8 cellular contexts compared by ENCODE assay signal in genomic region chr9:106861585-106862114, GRCh38. TPM values are rescaled to one million over a fixed set of nuclear protein-coding genes. Genes with fewer than 3 reads are reported as not detected.
DNase-seq lines count a peak whose midpoint lies in the region; ATAC-seq and TF ChIP-seq lines count a peak whose summit lies in the region.

No MANE protein-coding gene starts in this region.

- H3K9me3 ChIP-seq in esophagus (ENCODE audit: control insufficient read depth in 2 of 2, insufficient read depth in 1 of 2, low read depth in 1 of 2, low read length in 1 of 2) = no peaks in the 10 kb centered on the region
- H3K9me3 ChIP-seq in neural cell (ENCODE audit: low read length) = no peaks in the 10 kb centered on the region
- no peaks in the 10 kb centered on the region for H3K9me3 ChIP-seq in CD8-positive, alpha-beta T cell (ENCODE audit: low read length)

- H2AFZ ChIP-seq in neural cell (ENCODE audit: low read depth, low read length) = no peak overlapping the region

- ATAC-seq in CD8-positive, alpha-beta T cell = no peak
- ATAC-seq in HG02759 (IDR thresholded peaks at IDR 0.05; ENCODE audit: unreplicated experiment) (no peak), HG03520 (IDR thresholded peaks at IDR 0.05; ENCODE audit: unreplicated experiment) (no peak)

- TF ChIP-seq CTCF in AG04449 (IDR thresholded peaks at IDR 0.05; ENCODE audit: insufficient read depth, low read length, missing control alignments) (no peak), LNCaP clone FGC (IDR thresholded peaks at IDR 0.05; ENCODE audit: control insufficient read depth, extremely low read depth, insufficient read depth) (no peak), neural cell (IDR thresholded peaks at IDR 0.05; ENCODE audit: poor library complexity, severe bottlenecking) (no peak)
- no peak for TF ChIP-seq CTCF in CD8-positive, alpha-beta T cell (IDR thresholded peaks at IDR 0.05)

- CTCF ChIA-PET in AG04449 (lab: Yijun Ruan, JAX) = interaction anchor here (0.7 to 2.2 kb wide), 8 partner anchors 19 to 1019 kb away, joined by 3 to 11 read pairs (median 3); no protein-coding TSS in a partner anchor
- CTCF ChIA-PET in CD8-positive, alpha-beta T cell (lab: Charles Lee) = no interaction called here

- no peaks in the 10 kb centered on the region for H3K4me1 ChIP-seq in esophagus (ENCODE audit: control insufficient read depth in 2 of 2, insufficient read depth in 2 of 2, low read length in 1 of 2)
- peaks cover 10% of the 10 kb centered on the region for H3K4me1 ChIP-seq in CD8-positive, alpha-beta T cell (ENCODE audit: insufficient read depth, low read length)

- TF ChIP-seq EP300 in neural cell (conservative IDR thresholded peaks at IDR 0.05; ENCODE audit: poor library complexity, severe bottlenecking) = no peak

- H3K27ac Mint-ChIP-seq in CD8-positive, alpha-beta T cell = no peak overlapping the region

- H3F3A ChIP-seq in neural cell (ENCODE audit: insufficient read depth, low read length, poor library complexity, severe bottlenecking) = peaks cover 25% of the 10 kb centered on the region

- TF ChIP-seq RAD21 in neural cell (conservative IDR thresholded peaks at IDR 0.05) = no peak

- H3K27ac ChIP-seq in esophagus (ENCODE audit: low read depth in 2 of 2, low read length in 1 of 2) (peak overlapping the region; percentile 53 to 65), neural cell (ENCODE audit: low read length) (peak overlapping the region; percentile 94)
- H3K27ac ChIP-seq in CD8-positive, alpha-beta T cell (ENCODE audit: low read depth, low read length) = no peak overlapping the region

- H3K9ac ChIP-seq in neural cell (ENCODE audit: low read length) = peak overlapping the region; percentile 89

- H4K20me1 ChIP-seq in neural cell (ENCODE audit: insufficient read depth) = no peaks in the 10 kb centered on the region

- peaks cover 33% of the 10 kb centered on the region for H3K79me2 ChIP-seq in neural cell (replicated peaks; ENCODE audit: insufficient read depth, low read length)

- H3K4me1 Mint-ChIP-seq in CD8-positive, alpha-beta T cell (ENCODE audit: low read depth) = peaks cover 22% of the 10 kb centered on the region

- DNase-seq in AG04449 (ENCODE audit: low read depth, low spot score) (no peak), LNCaP clone FGC (ENCODE audit: low read depth) (no peak), GM19238 (ENCODE audit: insufficient read length, low spot score) (no peak)
- no peak for DNase-seq in CD8-positive, alpha-beta T cell

- no peaks in the 10 kb centered on the region for H3K9me2 ChIP-seq in neural cell (ENCODE audit: insufficient read depth, low read length)

- H3K36me3 ChIP-seq in esophagus (ENCODE audit: control insufficient read depth in 2 of 2, insufficient read depth in 2 of 2, low read length in 1 of 2) (no peaks in the 10 kb centered on the region), neural cell (ENCODE audit: insufficient read depth, low read length) (no peaks in the 10 kb centered on the region)
- H3K36me3 ChIP-seq in CD8-positive, alpha-beta T cell (ENCODE audit: insufficient read depth, low read length) = no peaks in the 10 kb centered on the region

- POLR2A ChIA-PET in AG04449 (lab: Yijun Ruan, JAX) = no interaction called here
- POLR2A ChIA-PET in CD8-positive, alpha-beta T cell (lab: Charles Lee) = no interaction called here

- WGBS in esophagus, 2 donors = 1 to 2% methylated on average over 15 of the region's 15 CpGs

- intact Hi-C loops in CD8-positive, alpha-beta T cell (cut with DNase I, micrococcal nuclease) = no loop called here

- peaks cover 68% of the 10 kb centered on the region for H3K27me3 Mint-ChIP-seq in CD8-positive, alpha-beta T cell (ENCODE audit: low read depth)

- H3K4me3 Mint-ChIP-seq in CD8-positive, alpha-beta T cell = no peak overlapping the region

- no peaks in the 10 kb centered on the region for H3K27me3 ChIP-seq in esophagus (ENCODE audit: control insufficient read depth in 1 of 2, insufficient read depth in 2 of 2, low read length in 2 of 2)
- H3K27me3 ChIP-seq in neural cell (ENCODE audit: insufficient read depth, low read depth, low read length) = peaks cover 12% of the 10 kb centered on the region
- peaks cover 13% of the 10 kb centered on the region for H3K27me3 ChIP-seq in CD8-positive, alpha-beta T cell (ENCODE audit: insufficient read depth, low read length)

- H3K4me2 ChIP-seq in neural cell (ENCODE audit: low read length) = peak overlapping the region; percentile 78

- peak overlapping the region; percentile 82 for H3K4me3 ChIP-seq in AG04449 (ENCODE audit: low read depth, low read length)
- peak overlapping the region; percentile 53 for H3K4me3 ChIP-seq in LNCaP clone FGC (ENCODE audit: low read depth, low read length)
- peak overlapping the region; percentile 83 to 97 for H3K4me3 ChIP-seq in esophagus (ENCODE audit: low read depth in 1 of 2, low read length in 2 of 2)
- peak overlapping the region; percentile 85 for H3K4me3 ChIP-seq in neural cell (ENCODE audit: low read length)
- H3K4me3 ChIP-seq in CD8-positive, alpha-beta T cell (ENCODE audit: low read depth, low read length) = no peak overlapping the region

- H3K9me3 Mint-ChIP-seq in CD8-positive, alpha-beta T cell = no peaks in the 10 kb centered on the region

- H3K36me3 Mint-ChIP-seq in CD8-positive, alpha-beta T cell = no peaks in the 10 kb centered on the region

TF ChIP-seq in neural cell, 6 proteins besides CTCF, POLR2A, EP300 and RAD21:
- TF ChIP-seq MXI1 (conservative IDR thresholded peaks at IDR 0.05; ENCODE audit: poor library complexity, severe bottlenecking) (no peak), REST (IDR thresholded peaks at IDR 0.05; ENCODE audit: borderline replicate concordance) (no peak), POLR2AphosphoS5 (IDR thresholded peaks at IDR 0.05) (no peak), EZH2 (IDR thresholded peaks at IDR 0.05; ENCODE audit: borderline replicate concordance, insufficient read depth, low read length, poor library complexity, severe bottlenecking) (no peak), TAF1 (IDR thresholded peaks at IDR 0.05; ENCODE audit: low read depth) (no peak), SMC3 (conservative IDR thresholded peaks at IDR 0.05; ENCODE audit: poor library complexity) (no peak)
TF ChIP-seq in neural cell: peak in this region for 0.

RNA-seq across cellular contexts. Expression of gene ZNF462, which starts 1.3 kb away (rescaled TPM):
- polyA plus RNA-seq in esophagus (1 to 10 TPM; 3.9 to 5.8 TPM), neural cell (9.1 and 15.8 TPM in 2 replicates)
- 149 and 177 TPM in 2 replicates for polyA minus RNA-seq in neural cell
- total RNA-seq in CD8-positive, alpha-beta T cell = not detected
